In genomic region chr14:90695997-90696681, GRCh38 we compare ENCODE assay signal across 15 cellular contexts.
DNase-seq lines count a peak whose midpoint lies in the region; ATAC-seq and TF ChIP-seq lines count a peak whose summit lies in the region.
"Had no signal": no experiment of that assay in that cellular context is flagged by ENCODE, and none has a peak within 500 bp of the region (broad histone marks: within the 10 kb centered on the region; RNA-seq: fewer than 3 reads in every experiment).

No MANE protein-coding gene starts in this region.

- no peak overlapping the region for H3K4me3 Mint-ChIP-seq in activated CD4-positive, alpha-beta T cell treated with anti-CD3 and anti-CD28 coated beads, Interleukin-2, amount 10 ng/mL, durations not matched to agents 24 days and 14 days
- H3K4me3 Mint-ChIP-seq: activated T-cell treated with anti-CD3 and anti-CD28 coated beads, Interleukin-2, amount 50 U/mL, for 24 hours; effector memory CD8-positive, alpha-beta T cell; type B pancreatic cell had no signal

- no peak overlapping the region for H3K27ac Mint-ChIP-seq in activated CD4-positive, alpha-beta T cell treated with anti-CD3 and anti-CD28 coated beads, Interleukin-2, amount 10 ng/mL, durations not matched to agents 24 days and 14 days
- H3K27ac Mint-ChIP-seq: activated naive CD4-positive, alpha-beta T cell treated with anti-CD3 and anti-CD28 coated beads, Interleukin-2, amount 50 U/mL, for 72 hours; activated T-cell treated with anti-CD3 and anti-CD28 coated beads, Interleukin-2, amount 50 U/mL, for 24 hours; effector memory CD8-positive, alpha-beta T cell; type B pancreatic cell had no signal

- no peaks in the 10 kb centered on the region for H3K36me3 Mint-ChIP-seq in activated CD4-positive, alpha-beta T cell treated with anti-CD3 and anti-CD28 coated beads, Interleukin-2, amount 10 ng/mL, durations not matched to agents 24 days and 14 days (ENCODE audit: low read depth)
- H3K36me3 Mint-ChIP-seq: activated naive CD4-positive, alpha-beta T cell treated with anti-CD3 and anti-CD28 coated beads, Interleukin-2, amount 50 U/mL, for 72 hours had no signal

- H3K9me3 ChIP-seq in ascending aorta (no peaks in the 10 kb centered on the region), muscle layer of duodenum (ENCODE audit: control insufficient read depth in 1 of 2, low read length in 2 of 2) (no peaks in the 10 kb centered on the region)
- H3K9me3 ChIP-seq: left lung had no signal

- DNase-seq in NCI-H2227 (lab: John Stamatoyannopoulos, UW; ENCODE audit: unreplicated experiment) (peak; percentile 24), NCI-H2227 treated with DMSO at 0.1 percent for 48 hours (lab: John Stamatoyannopoulos, UW) (no peak), ascending aorta (ENCODE audit: low spot score in 2 of 2) (no peak), NCI-H774 (lab: John Stamatoyannopoulos, UW) (no peak), foreskin keratinocyte (no peak)
- no peak for DNase-seq in activated CD4-positive, alpha-beta T cell treated with anti-CD3 and anti-CD28 coated beads, Interleukin-2, amount 10 ng/mL, durations not matched to agents 24 days and 14 days
- DNase-seq: activated CD4-positive, alpha-beta T cell treated with anti-CD3 and anti-CD28 coated beads, Interleukin-2, amount 50 U/mL, for 48 hours; activated T-cell treated with anti-CD3 and anti-CD28 coated beads, Interleukin-2, amount 50 U/mL, for 24 hours; effector memory CD8-positive, alpha-beta T cell; left lung; T1000 had no signal

- H3K27me3 Mint-ChIP-seq in activated CD4-positive, alpha-beta T cell treated with anti-CD3 and anti-CD28 coated beads, Interleukin-2, amount 10 ng/mL, durations not matched to agents 24 days and 14 days: no peaks in the 10 kb centered on the region
- H3K27me3 Mint-ChIP-seq: activated T-cell treated with anti-CD3 and anti-CD28 coated beads, Interleukin-2, amount 50 U/mL, for 24 hours; effector memory CD8-positive, alpha-beta T cell; type B pancreatic cell had no signal

- H3K9me3 Mint-ChIP-seq in activated CD4-positive, alpha-beta T cell treated with anti-CD3 and anti-CD28 coated beads, Interleukin-2, amount 10 ng/mL, durations not matched to agents 24 days and 14 days: no peaks in the 10 kb centered on the region
- H3K9me3 Mint-ChIP-seq: activated naive CD4-positive, alpha-beta T cell treated with anti-CD3 and anti-CD28 coated beads, Interleukin-2, amount 50 U/mL, for 72 hours; activated T-cell treated with anti-CD3 and anti-CD28 coated beads, Interleukin-2, amount 50 U/mL, for 24 hours; effector memory CD8-positive, alpha-beta T cell; type B pancreatic cell had no signal

- intact Hi-C loops in ascending aorta (cut with DNase I): loop anchor here (2.0 to 10.0 kb wide), 6 partner anchors 21 to 393 kb away; partner anchors contain the start of gene TTC7B
- intact Hi-C loops in activated CD4-positive, alpha-beta T cell treated with anti-CD3 and anti-CD28 coated beads, Interleukin-2, amount 10 ng/mL, durations not matched to agents 24 days and 14 days (cut with micrococcal nuclease): loop anchor here (1.0 to 10.0 kb wide), 5 partner anchors 39 to 395 kb away; no protein-coding TSS in a partner anchor

- TF ChIP-seq CTCF in ascending aorta (IDR thresholded peaks at IDR 0.05) (no peak), foreskin keratinocyte (conservative IDR thresholded peaks at IDR 0.05) (no peak)

- H3K27ac ChIP-seq in ascending aorta (peak overlapping the region; percentile 76 to 86), muscle layer of duodenum (ENCODE audit: low read length) (peak overlapping the region; percentile 65), temporal lobe (ENCODE audit: low read depth, low read length) (peak overlapping the region; percentile 92), foreskin keratinocyte (no peak overlapping the region)

- H3K27me3 ChIP-seq in ascending aorta: no peaks in the 10 kb centered on the region
- no peaks in the 10 kb centered on the region for H3K27me3 ChIP-seq in muscle layer of duodenum (ENCODE audit: low read depth, low read length)
- H3K27me3 ChIP-seq in foreskin keratinocyte: no peaks in the 10 kb centered on the region
- H3K27me3 ChIP-seq: left lung had no signal

- peaks cover 4% of the 10 kb centered on the region for H3K4me1 Mint-ChIP-seq in activated CD4-positive, alpha-beta T cell treated with anti-CD3 and anti-CD28 coated beads, Interleukin-2, amount 10 ng/mL, durations not matched to agents 24 days and 14 days

- H3K36me3 ChIP-seq in ascending aorta (no peaks in the 10 kb centered on the region), muscle layer of duodenum (ENCODE audit: control insufficient read depth in 1 of 2, insufficient read depth in 2 of 2, low read length in 2 of 2) (no peaks in the 10 kb centered on the region)
- H3K36me3 ChIP-seq: left lung had no signal

- no peak for ATAC-seq in foreskin keratinocyte
- ATAC-seq: activated naive CD4-positive, alpha-beta T cell treated with anti-CD3 and anti-CD28 coated beads, Interleukin-2, amount 50 U/mL, for 72 hours; effector memory CD8-positive, alpha-beta T cell had no signal

- H3K4me3 ChIP-seq in ascending aorta (no peak overlapping the region), muscle layer of duodenum (ENCODE audit: low read depth in 1 of 2, low read length in 2 of 2) (no peak overlapping the region)
- H3K4me3 ChIP-seq: left lung had no signal

- peaks cover 12 to 25% of the 10 kb centered on the region in 2 donors for H3K4me1 ChIP-seq in ascending aorta
- peaks cover 0 to 29% of the 10 kb centered on the region in 2 donors for H3K4me1 ChIP-seq in muscle layer of duodenum (ENCODE audit: control insufficient read depth in 1 of 2, insufficient read depth in 2 of 2, low read length in 2 of 2)
- H3K4me1 ChIP-seq in foreskin keratinocyte: no peaks in the 10 kb centered on the region
